In genomic region chr1:59043796-59044195, GRCh38 we compare ENCODE assay signal across 9 cellular contexts.
DNase-seq lines count a peak whose midpoint lies in the region; ATAC-seq and TF ChIP-seq lines count a peak whose summit lies in the region.
"Had no signal": no experiment of that assay in that cellular context is flagged by ENCODE, and none has a peak within 500 bp of the region (broad histone marks: within the 10 kb centered on the region; RNA-seq: fewer than 3 reads in every experiment).

No MANE protein-coding gene starts in this region.

- H3K36me3 Mint-ChIP-seq in activated CD4-positive, alpha-beta memory T cell treated with anti-CD3 and anti-CD28 coated beads, Interleukin-2, amount 10 ng/mL, durations not matched to agents 7 days and 5 days (ENCODE audit: low read depth) = peaks cover 13% of the 10 kb centered on the region

- H3K4me1 Mint-ChIP-seq in activated CD4-positive, alpha-beta memory T cell treated with anti-CD3 and anti-CD28 coated beads, Interleukin-2, amount 10 ng/mL, durations not matched to agents 7 days and 5 days = peaks cover 35% of the 10 kb centered on the region

- no peak for TF ChIP-seq POLR2A in body of pancreas (IDR thresholded peaks at IDR 0.05)
- TF ChIP-seq POLR2A in suprapubic skin (IDR thresholded peaks at IDR 0.05) = no peak

- H3K36me3 ChIP-seq in body of pancreas (replicated peaks in 1 of 2; ENCODE audit: insufficient read depth in 1 of 2, low read depth in 2 of 2) (no peaks in the 10 kb centered on the region), left lung (no peaks in the 10 kb centered on the region), suprapubic skin (no peaks in the 10 kb centered on the region)

- H3K4me1 ChIP-seq in body of pancreas = peaks cover 11% of the 10 kb centered on the region
- H3K4me1 ChIP-seq in left lung = peaks cover 0 to 20% of the 10 kb centered on the region in 2 donors
- peaks cover 18% of the 10 kb centered on the region for H3K4me1 ChIP-seq in suprapubic skin

- CTCF ChIA-PET in activated CD4-positive, alpha-beta memory T cell treated with anti-CD3 and anti-CD28 coated beads, Interleukin-2, amount 10 ng/mL, durations not matched to agents 7 days and 5 days (lab: Charles Lee) = no interaction called here

- 19 to 42% methylated on average over 4 of the region's 4 CpGs for WGBS in body of pancreas, 2 donors
- 25% methylated on average over 4 of the region's 4 CpGs for WGBS in suprapubic skin

- ATAC-seq in body of pancreas (peak; percentile 45), left lung (peak; percentile 32), HG03442 (IDR thresholded peaks at IDR 0.05; ENCODE audit: unreplicated experiment) (no peak)

- H3K4me3 ChIP-seq in body of pancreas = no peak overlapping the region
- H3K4me3 ChIP-seq in left lung = no peak overlapping the region
- no peak overlapping the region for H3K4me3 ChIP-seq in suprapubic skin

- TF ChIP-seq CTCF in body of pancreas (IDR thresholded peaks at IDR 0.05) (no peak), left lung (IDR thresholded peaks at IDR 0.05) (no peak), suprapubic skin (IDR thresholded peaks at IDR 0.05) (no peak), GM13976 (IDR thresholded peaks at IDR 0.05; ENCODE audit: borderline replicate concordance, control extremely low read depth, extremely low read depth, insufficient read depth, missing control alignments) (no peak)

- intact Hi-C loops in body of pancreas (cut with DNase I) (no loop called here), left lung (cut with DNase I) (no loop called here)

- in situ Hi-C loops in GM13976 (cut with MboI; ENCODE audit: low sequenced_read_pairs, unreplicated experiment) = no loop called here

- no peaks in the 10 kb centered on the region for H3K9me3 ChIP-seq in body of pancreas
- no peaks in the 10 kb centered on the region for H3K9me3 ChIP-seq in left lung
- H3K9me3 ChIP-seq in suprapubic skin = no peaks in the 10 kb centered on the region

- H3K27ac Mint-ChIP-seq in activated CD4-positive, alpha-beta memory T cell treated with anti-CD3 and anti-CD28 coated beads, Interleukin-2, amount 10 ng/mL, durations not matched to agents 7 days and 5 days = no peak overlapping the region

- POLR2A ChIA-PET in activated CD4-positive, alpha-beta memory T cell treated with anti-CD3 and anti-CD28 coated beads, Interleukin-2, amount 10 ng/mL, durations not matched to agents 7 days and 5 days (lab: Charles Lee) = no interaction called here

- no peaks in the 10 kb centered on the region for H3K27me3 ChIP-seq in body of pancreas
- no peaks in the 10 kb centered on the region for H3K27me3 ChIP-seq in left lung
- no peaks in the 10 kb centered on the region for H3K27me3 ChIP-seq in suprapubic skin

- H3K4me3 Mint-ChIP-seq in activated CD4-positive, alpha-beta memory T cell treated with anti-CD3 and anti-CD28 coated beads, Interleukin-2, amount 10 ng/mL, durations not matched to agents 7 days and 5 days = no peak overlapping the region

- peak; percentile 89 for DNase-seq in HS-5 (ENCODE audit: low read depth)
- peak; percentile 31 to 57 (median 46) for DNase-seq in body of pancreas
- peak in 1 of 2 donors; percentile 42 for DNase-seq in left lung
- peak; percentile 84 to 85 for DNase-seq in suprapubic skin (ENCODE audit: low spot score in 2 of 2)
- no peak for DNase-seq in NCI-H2227 treated with DMSO at 0.1 percent for 48 hours (lab: John Stamatoyannopoulos, UW)
- DNase-seq in activated CD4-positive, alpha-beta memory T cell treated with anti-CD3 and anti-CD28 coated beads, Interleukin-2, amount 10 ng/mL, durations not matched to agents 7 days and 5 days = no peak
- no peak for DNase-seq in GM13976 (ENCODE audit: low spot score)

- no peaks in the 10 kb centered on the region for H3K9me3 Mint-ChIP-seq in activated CD4-positive, alpha-beta memory T cell treated with anti-CD3 and anti-CD28 coated beads, Interleukin-2, amount 10 ng/mL, durations not matched to agents 7 days and 5 days

- H3K27me3 Mint-ChIP-seq in activated CD4-positive, alpha-beta memory T cell treated with anti-CD3 and anti-CD28 coated beads, Interleukin-2, amount 10 ng/mL, durations not matched to agents 7 days and 5 days = no peaks in the 10 kb centered on the region

- no peak for TF ChIP-seq EP300 in suprapubic skin (IDR thresholded peaks at IDR 0.05)

- H3K27ac ChIP-seq in body of pancreas (no peak overlapping the region), left lung (no peak overlapping the region), suprapubic skin (no peak overlapping the region)
- H3K27ac ChIP-seq: VCaP had no signal

Comparison
In these comparisons a context has a peak if more than half of its experiments do, and no peak if none do; other contexts are left out.
1. DNase-seq: peak in HS-5 (single experiment), body of pancreas (4 of 4) and suprapubic skin (2 of 2); none in NCI-H2227 treated with DMSO at 0.1 percent for 48 hours (single experiment), activated CD4-positive, alpha-beta memory T cell treated with anti-CD3 and anti-CD28 coated beads, Interleukin-2, amount 10 ng/mL, durations not matched to agents 7 days and 5 days (single experiment) and GM13976 (single experiment).